ENCODE assay signal across 21 cellular contexts in genomic region chr7:40151504-40151903, GRCh38. TPM values are rescaled to one million over a fixed set of nuclear protein-coding genes. Genes with fewer than 3 reads are reported as not detected.
DNase-seq lines count a peak whose midpoint lies in the region; FAIRE-seq and TF ChIP-seq lines count a peak whose summit lies in the region.
"Had no signal": no experiment of that assay in that cellular context is flagged by ENCODE, and none has a peak within 500 bp of the region (broad histone marks: within the 10 kb centered on the region; RNA-seq: fewer than 3 reads in every experiment).

No MANE protein-coding gene starts in this region.

- H3K27me3 Mint-ChIP-seq in neural crest cell (ENCODE audit: low read depth), result no peaks in the 10 kb centered on the region

- no peaks in the 10 kb centered on the region for H3K4me1 ChIP-seq in H1 (replicated peaks in 1 of 4; ENCODE audit: control insufficient read depth in 3 of 4, insufficient read depth in 4 of 4, low read length in 3 of 4)
- H3K4me1 ChIP-seq: BLaER1 treated with 17β-estradiol and CSF1 and Interleukin-3, amounts not matched to agents 10 nM and 100 nM had no signal

- no peak overlapping the region for H2AFZ ChIP-seq in H1 (ENCODE audit: low read length)
- H2AFZ ChIP-seq: GM23338 had no signal

- no peak for FAIRE-seq in H1 (lab: Jason Lieb, UNC)
- FAIRE-seq: G401.6, GM12892, GM18507, HTR-8/SVneo had no signal

- no peak overlapping the region; the same call in 1 of the 2 replicates for H2BK15ac ChIP-seq in H1 (ENCODE audit: low read length)

- H3K23ac ChIP-seq in H1 (ENCODE audit: insufficient read length), result no peak overlapping the region

- H3K18ac ChIP-seq in H1 (ENCODE audit: extremely low read depth, low read length), result no peak overlapping the region

- H3K4me3 ChIP-seq in H1 (ENCODE audit: extremely low read depth in 1 of 4, insufficient read depth in 2 of 4, low read depth in 3 of 4, low read length in 4 of 4), result no peak overlapping the region
- H3K4me3 ChIP-seq: BLaER1 treated with 17β-estradiol and CSF1 and Interleukin-3, amounts not matched to agents 10 nM and 100 nM; GM23338 had no signal

- no peaks in the 10 kb centered on the region for H3K36me3 Mint-ChIP-seq in neural crest cell (ENCODE audit: low read depth)
- H3K36me3 Mint-ChIP-seq: CD8-positive, alpha-beta T cell had no signal

- no peak overlapping the region for H3K27ac ChIP-seq in H1 (ENCODE audit: low read depth, low read length)
- H3K27ac ChIP-seq: BLaER1 treated with 17β-estradiol and CSF1 and Interleukin-3, amounts not matched to agents 10 nM and 100 nM; HL-60 had no signal

- DNase-seq in HT-29 (ENCODE audit: low spot score), result peak; percentile 9
- DNase-seq in H1 (ENCODE audit: low read depth in 1 of 2, low spot score in 2 of 2), result peak in 1 of 2 experiments; percentile 8
- DNase-seq in kidney tubule cell (ENCODE audit: low spot score), result peak; percentile 42
- no peak for DNase-seq in neural crest cell (ENCODE audit: low read depth, low spot score)
- no peak for DNase-seq in pons (ENCODE audit: low spot score)
- no peak for DNase-seq in Kasumi-1 (lab: John Stamatoyannopoulos, UW)
- DNase-seq in SW 1271 (lab: John Stamatoyannopoulos, UW), result no peak
- DNase-seq in GM10266 (ENCODE audit: extremely low spot score), result no peak
- DNase-seq: Calu3; CD8-positive, alpha-beta T cell; H7; HFFc6; IMR-90 had no signal

- no peak overlapping the region for H2BK12ac ChIP-seq in H1 (ENCODE audit: low read depth, low read length)

- peaks cover under 1 to 4% of the 10 kb centered on the region in 2 experiments; a peak in 2 of 4 replicates for H3K9me3 ChIP-seq in H1 (ENCODE audit: insufficient read depth in 2 of 2, low read depth in 1 of 2, low read length in 1 of 2)

- H2BK120ac ChIP-seq in H1 (replicated peaks; ENCODE audit: low read depth, low read length), result no peak overlapping the region

- POLR2A ChIA-PET in H1 (lab: Charles Lee; ENCODE audit: partially characterized antibody), result no interaction called here

- no peak overlapping the region for H3K56ac ChIP-seq in H1 (replicated peaks; ENCODE audit: insufficient read length, low read depth, low read length)

- H3K9ac ChIP-seq in H1 (replicated peaks in 1 of 4; ENCODE audit: extremely low read depth in 1 of 4, low read depth in 3 of 4, low read length in 3 of 4), result no peak overlapping the region
- H3K9ac ChIP-seq: BLaER1 treated with 17β-estradiol and CSF1 and Interleukin-3, amounts not matched to agents 10 nM and 100 nM had no signal

- no peak for TF ChIP-seq RAD21 in H1 (IDR thresholded peaks at IDR 0.05 in 1 of 2, conservative IDR thresholded peaks at IDR 0.05 in 1 of 2; ENCODE audit: low read depth in 2 of 2, low read length in 2 of 2)

- H2BK5ac ChIP-seq in H1 (ENCODE audit: low read depth, low read length), result no peak overlapping the region

- H4K20me1 ChIP-seq in H1 (replicated peaks in 1 of 2; ENCODE audit: control insufficient read depth in 1 of 2, insufficient read depth in 2 of 2, low read length in 2 of 2), result no peaks in the 10 kb centered on the region
- H4K20me1 ChIP-seq: BLaER1 treated with 17β-estradiol and CSF1 and Interleukin-3, amounts not matched to agents 10 nM and 100 nM had no signal

- H3K27ac Mint-ChIP-seq in neural crest cell (ENCODE audit: unreplicated experiment), result peak overlapping the region; percentile 71
- H3K27ac Mint-ChIP-seq: B cell; CD8-positive, alpha-beta T cell; GM23338; HFFc6 had no signal

- H3K79me2 ChIP-seq in H1 (ENCODE audit: control insufficient read depth in 1 of 2, insufficient read depth in 2 of 2, low read length in 2 of 2), result no peaks in the 10 kb centered on the region

- peaks cover 13% of the 10 kb centered on the region for H3K4me1 Mint-ChIP-seq in neural crest cell
- H3K4me1 Mint-ChIP-seq: B cell had no signal

- CTCF ChIA-PET in H1 (lab: Charles Lee; ENCODE audit: partially characterized antibody), result no interaction called here

- H3K4me3 Mint-ChIP-seq in neural crest cell, result no peak overlapping the region
- H3K4me3 Mint-ChIP-seq: B cell; CD8-positive, alpha-beta T cell; GM23338; HFFc6 had no signal

- no peak for TF ChIP-seq POLR2A in H1 (IDR thresholded peaks at IDR 0.05; ENCODE audit: control extremely low read depth in 1 of 2, low read depth in 2 of 2, low read length in 2 of 2)

- TF ChIP-seq EP300 in H1 (IDR thresholded peaks at IDR 0.05; ENCODE audit: borderline replicate concordance in 1 of 2, low read depth in 2 of 2, low read length in 2 of 2), result no peak

- H3K79me1 ChIP-seq in H1 (ENCODE audit: low read depth, low read length), result no peaks in the 10 kb centered on the region

- no peak overlapping the region for H3K14ac ChIP-seq in H1 (ENCODE audit: insufficient read length)

- H2BK20ac ChIP-seq in H1 (ENCODE audit: low read length), result no peak overlapping the region

- H3K4ac ChIP-seq in H1 (replicated peaks; ENCODE audit: insufficient read length, low read depth, low read length), result no peak overlapping the region

- no peak overlapping the region for H3K4me2 ChIP-seq in H1 (ENCODE audit: insufficient read depth in 1 of 2, low read depth in 2 of 2, low read length in 2 of 2)
- H3K4me2 ChIP-seq: BLaER1 treated with 17β-estradiol and CSF1 and Interleukin-3, amounts not matched to agents 10 nM and 100 nM; GM23338 had no signal

- no peak overlapping the region for H4K5ac ChIP-seq in H1 (ENCODE audit: insufficient read length, low read depth, low read length)

- peaks cover 5% of the 10 kb centered on the region for H3K9me3 Mint-ChIP-seq in neural crest cell
- H3K9me3 Mint-ChIP-seq: CD8-positive, alpha-beta T cell had no signal

- 81% methylated on average over 1 of the region's 1 CpG; no CpG with 5 or more reads in 1 of the 2 experiments for WGBS in H1 (ENCODE audit: extremely low coverage in 1 of 2, insufficient coverage in 1 of 2, insufficient read length in 1 of 2, insufficient replicate concordance in 2 of 2, low coverage in 1 of 2, low lambda C conversion rate in 2 of 2, missing lambda C conversion rate in 1 of 2), 2 experiments

- H2AK5ac ChIP-seq in H1 (ENCODE audit: low read depth, low read length), result peak overlapping the region; percentile 2; the same call in 1 of the 2 replicates

- H4K91ac ChIP-seq in H1 (replicated peaks; ENCODE audit: insufficient read length, low read length), result no peak overlapping the region

- no peaks in the 10 kb centered on the region for H3K27me3 ChIP-seq in H1 (replicated peaks in 1 of 4; ENCODE audit: control insufficient read depth in 3 of 4, extremely low read depth in 1 of 4, insufficient read depth in 3 of 4, low read length in 3 of 4)
- H3K27me3 ChIP-seq: BLaER1 treated with 17β-estradiol and CSF1 and Interleukin-3, amounts not matched to agents 10 nM and 100 nM had no signal

- H3K36me3 ChIP-seq in H1 (ENCODE audit: control insufficient read depth in 2 of 4, insufficient read depth in 4 of 4, low read length in 3 of 4), result no peaks in the 10 kb centered on the region; a peak in 1 of 8 replicates
- H3K36me3 ChIP-seq: BLaER1 treated with 17β-estradiol and CSF1 and Interleukin-3, amounts not matched to agents 10 nM and 100 nM had no signal

- no peak for TF ChIP-seq CTCF in H1 (IDR thresholded peaks at IDR 0.05; ENCODE audit: control extremely low read depth in 1 of 3, insufficient read depth in 1 of 3, low read depth in 1 of 3, low read length in 3 of 3)
- TF ChIP-seq CTCF in neural crest cell (conservative IDR thresholded peaks at IDR 0.05), result no peak
- TF ChIP-seq CTCF in GM10266 (IDR thresholded peaks at IDR 0.05; ENCODE audit: control insufficient read depth, insufficient read depth, low read depth, missing control alignments), result no peak

- no peaks in the 10 kb centered on the region for H3K23me2 ChIP-seq in H1 (ENCODE audit: low read depth, low read length)

- no peak overlapping the region for H4K8ac ChIP-seq in H1 (ENCODE audit: extremely low read depth, insufficient read depth, low read length)

TF ChIP-seq in H1, 55 proteins besides CTCF, POLR2A, EP300 and RAD21:
- no peak for TF ChIP-seq JUND (IDR thresholded peaks at IDR 0.05; ENCODE audit: low read length)
- no peak for TF ChIP-seq SP2 (IDR thresholded peaks at IDR 0.05; ENCODE audit: low read length)
- no peak for TF ChIP-seq EZH2 (IDR thresholded peaks at IDR 0.05; ENCODE audit: low read depth, low read length, severe bottlenecking)

RNA-seq across cellular contexts. Expression of gene SUGCT, which starts 16.7 kb away (rescaled TPM):
- total RNA-seq in HT-29 (2014; rRNA removed; shearing (Covaris generic)), result not detected in 2 replicates
- total RNA-seq in H1 (2021; fragmentation: NEBNext Ultra II Directional; extraction: Animal tissue kit (Norgen Biotek cat#: 25700)), result 3.0 and 5.4 TPM in 2 replicates
- polyA plus RNA-seq in H1 (2011; rRNA removed), result 1.3 and 2.8 TPM in 2 replicates
- 2.8 TPM for polyA plus RNA-seq in H1 (2011; cell fraction: cytosol; rRNA removed)
- 1.4 TPM for polyA plus RNA-seq in H1 (2011; cell fraction: nucleus; rRNA removed)
- 3.9 to 4.4 TPM (median 4.2 TPM) in 4 replicates for polyA plus RNA-seq in H1 (2012, experiment 1 of 2)
- 1.8 TPM for polyA plus RNA-seq in H1 (2012, experiment 2 of 2)
- polyA plus RNA-seq in H1 (2013, experiment 1 of 2), result 5.3 TPM
- polyA plus RNA-seq in H1 (2013, experiment 2 of 2), result 6.8 TPM
- polyA minus RNA-seq in H1 (2011; rRNA and poly(A)+ RNA removed), result 4.7 and 7.0 TPM in 2 replicates
- polyA minus RNA-seq in H1 (2011; cell fraction: cytosol; rRNA and poly(A)+ RNA removed), result 1.7 TPM
- polyA minus RNA-seq in H1 (2011; cell fraction: nucleus; rRNA and poly(A)+ RNA removed), result 15.2 TPM
- total RNA-seq in neural crest cell, result 5.9 and 7.8 TPM in 2 replicates

RNA-seq across cellular contexts. Expression of gene MPLKIP, which starts 17.1 kb away (rescaled TPM):
- total RNA-seq in HT-29 (2014; rRNA removed; shearing (Covaris generic)), result 66.0 and 74.3 TPM in 2 replicates
- 51.5 and 57.2 TPM in 2 replicates for total RNA-seq in H1 (2021; fragmentation: NEBNext Ultra II Directional; extraction: Animal tissue kit (Norgen Biotek cat#: 25700))
- 73.4 and 78.0 TPM in 2 replicates for polyA plus RNA-seq in H1 (2011; rRNA removed)
- 73.9 TPM for polyA plus RNA-seq in H1 (2011; cell fraction: cytosol; rRNA removed)
- 28.3 TPM for polyA plus RNA-seq in H1 (2011; cell fraction: nucleus; rRNA removed)
- polyA plus RNA-seq in H1 (2012, experiment 1 of 2), result 27.1 to 35.3 TPM (median 32.5 TPM) in 4 replicates
- 57.6 TPM for polyA plus RNA-seq in H1 (2012, experiment 2 of 2)
- 45.7 TPM for polyA plus RNA-seq in H1 (2013, experiment 1 of 2)
- polyA plus RNA-seq in H1 (2013, experiment 2 of 2), result 42.0 TPM
- 1.5 and 2.3 TPM in 2 replicates for polyA minus RNA-seq in H1 (2011; rRNA and poly(A)+ RNA removed)
- 12.6 TPM for polyA minus RNA-seq in H1 (2011; cell fraction: cytosol; rRNA and poly(A)+ RNA removed)
- 11.4 TPM for polyA minus RNA-seq in H1 (2011; cell fraction: nucleus; rRNA and poly(A)+ RNA removed)
- 42.1 and 44.0 TPM in 2 replicates for total RNA-seq in neural crest cell

Comparison
In these comparisons a context has a peak if more than half of its experiments do, and no peak if none do; other contexts are left out.
1. DNase-seq: peak in HT-29 (single experiment) and kidney tubule cell (single experiment); none in neural crest cell (single experiment), pons (single experiment), Kasumi-1 (0 of 2), SW 1271 (0 of 2) and GM10266 (single experiment).